ENCODE assay signal across 8 cellular contexts in the genomic region with DNA sequence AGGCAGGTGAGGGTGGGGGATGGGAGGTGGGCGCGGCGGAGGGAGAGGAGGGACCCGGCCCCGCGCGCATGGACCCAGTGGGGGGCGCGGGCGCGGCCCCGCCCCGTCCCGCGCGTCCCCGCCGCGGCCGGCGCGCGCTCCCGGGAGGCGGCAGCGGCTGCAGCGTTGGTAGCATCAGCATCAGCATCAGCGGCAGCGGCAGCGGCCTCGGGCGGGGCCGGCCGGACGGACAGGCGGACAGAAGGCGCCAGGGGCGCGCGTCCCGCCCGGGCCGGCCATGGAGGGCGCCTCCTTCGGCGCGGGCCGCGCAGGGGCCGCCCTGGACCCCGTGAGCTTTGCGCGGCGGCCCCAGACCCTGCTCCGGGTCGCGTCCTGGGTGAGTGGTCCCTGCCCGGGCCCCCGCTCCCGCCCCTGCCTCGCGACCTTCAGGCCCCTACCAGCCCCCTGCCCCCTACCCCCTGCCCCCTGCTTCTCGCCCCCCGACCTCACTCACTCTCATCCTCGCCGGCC. TPM values are rescaled to one million over a fixed set of nuclear protein-coding genes. Genes with fewer than 3 reads are reported as not detected.
DNase-seq lines count a peak whose midpoint lies in the region; ATAC-seq and TF ChIP-seq lines count a peak whose summit lies in the region.

A gene with protein sequence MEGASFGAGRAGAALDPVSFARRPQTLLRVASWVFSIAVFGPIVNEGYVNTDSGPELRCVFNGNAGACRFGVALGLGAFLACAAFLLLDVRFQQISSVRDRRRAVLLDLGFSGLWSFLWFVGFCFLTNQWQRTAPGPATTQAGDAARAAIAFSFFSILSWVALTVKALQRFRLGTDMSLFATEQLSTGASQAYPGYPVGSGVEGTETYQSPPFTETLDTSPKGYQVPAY (plus strand): TSS at position 145 of the 510 bp plus-strand sequence. CDS start 133 bp downstream, at position 278.

- H3K4me3 Mint-ChIP-seq in activated CD8-positive, alpha-beta memory T cell treated with anti-CD3 and anti-CD28 coated beads, Interleukin-2, amount 10 ng/mL, durations not matched to agents 7 days and 5 days, result peak within 1 kb of the TSS; percentile 66

- H3K4me3 ChIP-seq in SK-N-MC, result peak within 1 kb of the TSS; percentile 74
- H3K4me3 ChIP-seq in testis, result peak within 1 kb of the TSS; percentile 26 to 52

- CTCF ChIA-PET in activated CD8-positive, alpha-beta memory T cell treated with anti-CD3 and anti-CD28 coated beads, Interleukin-2, amount 10 ng/mL, durations not matched to agents 7 days and 5 days (lab: Charles Lee), result interaction anchor here (1.0 to 2.2 kb wide), 2 partner anchors 14 to 25 kb away, joined by 5 to 10 read pairs; a partner anchor contains a TSS

- peaks cover 30% of the 10 kb centered on the region for H3K4me1 Mint-ChIP-seq in activated CD8-positive, alpha-beta memory T cell treated with anti-CD3 and anti-CD28 coated beads, Interleukin-2, amount 10 ng/mL, durations not matched to agents 7 days and 5 days

- H3K27me3 ChIP-seq in testis, result no peaks in the 10 kb centered on the region

- H3K36me3 Mint-ChIP-seq in activated CD8-positive, alpha-beta memory T cell treated with anti-CD3 and anti-CD28 coated beads, Interleukin-2, amount 10 ng/mL, durations not matched to agents 7 days and 5 days, result peaks cover 5% of the 10 kb centered on the region

- H3K27me3 Mint-ChIP-seq in activated CD8-positive, alpha-beta memory T cell treated with anti-CD3 and anti-CD28 coated beads, Interleukin-2, amount 10 ng/mL, durations not matched to agents 7 days and 5 days, result peaks cover 11% of the 10 kb centered on the region

- peaks cover 18% of the 10 kb centered on the region for H3K4me1 ChIP-seq in testis

- no peaks in the 10 kb centered on the region for H3K36me3 ChIP-seq in SK-N-MC (ENCODE audit: insufficient read depth, low read length)
- no peaks in the 10 kb centered on the region for H3K36me3 ChIP-seq in testis (ENCODE audit: low read depth, missing control alignments)

- ATAC-seq in activated CD8-positive, alpha-beta memory T cell treated with anti-CD3 and anti-CD28 coated beads, Interleukin-2, amount 10 ng/mL, durations not matched to agents 7 days and 5 days, result no peak
- ATAC-seq in HG03196 (IDR thresholded peaks at IDR 0.05; ENCODE audit: unreplicated experiment), result no peak

- no peak for DNase-seq in activated CD8-positive, alpha-beta memory T cell treated with anti-CD3 and anti-CD28 coated beads, Interleukin-2, amount 10 ng/mL, durations not matched to agents 7 days and 5 days
- DNase-seq in activated CD8-positive, alpha-beta memory T cell treated with anti-CD3 and anti-CD28 coated beads, Interleukin-2, amount 50 U/mL, for 48 hours, result no peak
- DNase-seq in SK-N-MC (ENCODE audit: low read depth, low spot score) (no peak), germinal center (ENCODE audit: low spot score) (peak; percentile 41), testis (no peak), NCI-H226 (no peak), MV-4-11 (lab: John Stamatoyannopoulos, UW) (no peak)

- H3K9me3 Mint-ChIP-seq in activated CD8-positive, alpha-beta memory T cell treated with anti-CD3 and anti-CD28 coated beads, Interleukin-2, amount 10 ng/mL, durations not matched to agents 7 days and 5 days (ENCODE audit: low read depth), result no peaks in the 10 kb centered on the region

- no peaks in the 10 kb centered on the region for H3K9me3 ChIP-seq in SK-N-MC (ENCODE audit: low read depth, low read length)
- H3K9me3 ChIP-seq in testis, result no peaks in the 10 kb centered on the region

- H3K27ac Mint-ChIP-seq in activated CD8-positive, alpha-beta memory T cell treated with anti-CD3 and anti-CD28 coated beads, Interleukin-2, amount 10 ng/mL, durations not matched to agents 7 days and 5 days, result peak within 1 kb of the TSS; percentile 78

- no peak within 1 kb of the TSS for H3K9ac ChIP-seq in SK-N-MC (ENCODE audit: insufficient read length)

- H3K27ac ChIP-seq in SK-N-MC (no peak within 1 kb of the TSS), testis (no peak within 1 kb of the TSS)

- WGBS in testis, 2 donors, result 0% methylated on average over 52 of the region's 66 CpGs; no CpG with 5 or more reads in 1 of the 2 donors

- intact Hi-C loops in testis (cut with DNase I; ENCODE audit: low total_unique reads), result no loop called here

- no peak for TF ChIP-seq POLR2A in testis (IDR thresholded peaks at IDR 0.05)

- TF ChIP-seq CTCF in testis (IDR thresholded peaks at IDR 0.05), result no peak

RNA-seq across cellular contexts. Expression of the gene that starts here (rescaled TPM):
- total RNA-seq in activated CD8-positive, alpha-beta memory T cell treated with anti-CD3 and anti-CD28 coated beads, Interleukin-2, amount 10 ng/mL, durations not matched to agents 7 days and 5 days, result 10 to 100 TPM in 1 of 2 experiments, 1 to 10 TPM in 1; 6.4 to 17.6 TPM
- 10 to 100 TPM; 20.9 to 33.5 TPM for total RNA-seq in testis
- 10.0 TPM for polyA plus RNA-seq in testis (ENCODE audit: insufficient read depth, low read depth, low replicate concordance)
